24 cellular contexts compared by ENCODE assay signal in the genomic region with DNA sequence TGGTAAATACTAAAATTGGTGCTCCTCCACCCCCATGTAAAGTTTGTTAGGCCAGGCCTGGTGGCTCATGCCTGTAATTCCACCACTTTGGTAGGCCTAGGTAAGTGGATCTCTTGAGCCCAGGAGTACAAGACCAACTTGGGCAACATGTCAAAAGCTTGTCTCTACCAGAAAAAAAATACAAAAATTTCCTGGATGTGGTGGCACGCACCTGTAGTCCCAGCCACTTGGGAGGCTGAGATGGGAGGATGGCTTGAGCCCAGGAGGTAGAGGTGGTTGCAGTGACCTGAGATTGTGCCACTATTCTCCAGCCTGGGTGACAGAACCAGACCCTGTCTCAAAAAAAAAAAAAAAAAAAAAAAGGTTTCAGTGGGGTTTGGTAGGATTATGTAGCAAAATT. TPM values are rescaled to one million over a fixed set of nuclear protein-coding genes. Genes with fewer than 3 reads are reported as not detected.
DNase-seq lines count a peak whose midpoint lies in the region; ATAC-seq, FAIRE-seq and TF ChIP-seq lines count a peak whose summit lies in the region.
"Had no signal": no experiment of that assay in that cellular context is flagged by ENCODE, and none has a peak within 500 bp of the region (broad histone marks: within the 10 kb centered on the region; RNA-seq: fewer than 3 reads in every experiment).

No MANE protein-coding gene starts in this region.

- DNase-seq in activated CD4-positive, alpha-beta T cell treated with anti-CD3 and anti-CD28 coated beads, Interleukin-2, amount 10 ng/mL, durations not matched to agents 7 days and 5 days = no peak
- DNase-seq in activated CD4-positive, alpha-beta T cell treated with anti-CD3 and anti-CD28 coated beads, Interleukin-2, amount 50 U/mL, for 48 hours = no peak
- no peak for DNase-seq in activated CD8-positive, alpha-beta T cell treated with anti-CD3 and anti-CD28 coated beads for 36 hours
- no peak for DNase-seq in natural killer cell treated with Interleukin-12 subunit alpha and Interleukin-12 subunit beta and Interleukin-15 and Interleukin-18, amount 100 ng/mL, for 72 hours (ENCODE audit: low spot score)
- DNase-seq in breast epithelium (ENCODE audit: low spot score in 2 of 2) (no peak), AG08395 (ENCODE audit: low spot score) (no peak), kidney (no peak)
- DNase-seq: activated CD4-positive, CD25-positive, alpha-beta regulatory T cell; COR-L47; cortex of kidney; EL; left cardiac atrium; NCI-H2029; SHP77; stimulated activated CD4-positive, alpha-beta T cell treated with anti-CD3 and anti-CD28 coated beads, Interleukin-4, amount 100 ng/mL, for 4 hours; testis had no signal

- CTCF ChIA-PET in activated CD4-positive, alpha-beta T cell treated with anti-CD3 and anti-CD28 coated beads, Interleukin-2, amount 10 ng/mL, durations not matched to agents 7 days and 5 days (lab: Charles Lee) = interaction anchor here (0.6 to 1.0 kb wide), 3 partner anchors 68 to 1031 kb away, joined by 3 read pairs; no protein-coding TSS in a partner anchor
- CTCF ChIA-PET in activated CD8-positive, alpha-beta T cell treated with anti-CD3 and anti-CD28 coated beads for 36 hours (lab: Charles Lee) = interaction anchor here (1.4 to 7.5 kb wide), 2 partner anchors 40 to 92 kb away, joined by 4 to 48 read pairs; no protein-coding TSS in a partner anchor

- H3K4me1 Mint-ChIP-seq in activated CD4-positive, alpha-beta T cell treated with anti-CD3 and anti-CD28 coated beads, Interleukin-2, amount 10 ng/mL, durations not matched to agents 7 days and 5 days = peaks cover 52% of the 10 kb centered on the region
- H3K4me1 Mint-ChIP-seq in activated CD8-positive, alpha-beta T cell treated with anti-CD3 and anti-CD28 coated beads for 36 hours (ENCODE audit: low read depth) = peaks cover 48% of the 10 kb centered on the region
- H3K4me1 Mint-ChIP-seq in natural killer cell treated with Interleukin-12 subunit alpha and Interleukin-12 subunit beta and Interleukin-15 and Interleukin-18, amount 100 ng/mL, for 72 hours (ENCODE audit: low read depth in 2 of 2) = peaks cover 44 to 47% of the 10 kb centered on the region in 2 donors

- H3K27ac Mint-ChIP-seq in activated CD4-positive, alpha-beta T cell treated with anti-CD3 and anti-CD28 coated beads, Interleukin-2, amount 10 ng/mL, durations not matched to agents 7 days and 5 days = peak overlapping the region; percentile 48
- peak overlapping the region; percentile 79 for H3K27ac Mint-ChIP-seq in activated CD8-positive, alpha-beta T cell treated with anti-CD3 and anti-CD28 coated beads for 36 hours
- peak overlapping the region in 1 of 2 donors; percentile 25 for H3K27ac Mint-ChIP-seq in natural killer cell treated with Interleukin-12 subunit alpha and Interleukin-12 subunit beta and Interleukin-15 and Interleukin-18, amount 100 ng/mL, for 72 hours
- H3K27ac Mint-ChIP-seq: brain, neural progenitor cell had no signal

- H2AFZ ChIP-seq in KMS-11 (ENCODE audit: low read depth) = no peak overlapping the region
- H2AFZ ChIP-seq: neural progenitor cell had no signal

- TF ChIP-seq CTCF in KMS-11 (conservative IDR thresholded peaks at IDR 0.05; ENCODE audit: low read depth, low read length) (no peak), breast epithelium (IDR thresholded peaks at IDR 0.05) (no peak), kidney (IDR thresholded peaks at IDR 0.05; ENCODE audit: borderline replicate concordance, extremely low read depth, insufficient read depth) (no peak)
- no peak for TF ChIP-seq CTCF in activated CD8-positive, alpha-beta T cell treated with anti-CD3 and anti-CD28 coated beads for 36 hours (IDR thresholded peaks at IDR 0.05)

- no peak for ATAC-seq in activated CD8-positive, alpha-beta T cell treated with anti-CD3 and anti-CD28 coated beads for 36 hours
- ATAC-seq in natural killer cell treated with Interleukin-12 subunit alpha and Interleukin-12 subunit beta and Interleukin-15 and Interleukin-18, amount 100 ng/mL, for 72 hours = no peak
- ATAC-seq: left cardiac atrium had no signal

- peak overlapping the region; percentile 89 for H3K4me2 ChIP-seq in KMS-11
- H3K4me2 ChIP-seq: neural progenitor cell, smooth muscle cell had no signal

- intact Hi-C loops in activated CD8-positive, alpha-beta T cell treated with anti-CD3 and anti-CD28 coated beads for 36 hours (cut with micrococcal nuclease) = no loop called here
- intact Hi-C loops in breast epithelium (cut with DNase I; ENCODE audit: low total_unique reads) (no loop called here), kidney (cut with DNase I) (no loop called here)

- POLR2A ChIA-PET in activated CD4-positive, alpha-beta T cell treated with anti-CD3 and anti-CD28 coated beads, Interleukin-2, amount 10 ng/mL, durations not matched to agents 7 days and 5 days (lab: Charles Lee) = no interaction called here
- POLR2A ChIA-PET in activated CD8-positive, alpha-beta T cell treated with anti-CD3 and anti-CD28 coated beads for 36 hours (lab: Charles Lee) = no interaction called here

- H3K4me1 ChIP-seq in KMS-11 (ENCODE audit: low read depth, poor library complexity, severe bottlenecking) (peaks cover 99% of the 10 kb centered on the region), breast epithelium (no peaks in the 10 kb centered on the region), kidney (ENCODE audit: control insufficient read depth in 1 of 2, insufficient read depth in 1 of 2, low read depth in 1 of 2, low read length in 2 of 2) (peaks cover 5 to 9% of the 10 kb centered on the region in 2 donors)
- H3K4me1 ChIP-seq: neural progenitor cell had no signal

- no peaks in the 10 kb centered on the region for H3K9me3 Mint-ChIP-seq in activated CD4-positive, alpha-beta T cell treated with anti-CD3 and anti-CD28 coated beads, Interleukin-2, amount 10 ng/mL, durations not matched to agents 7 days and 5 days
- no peaks in the 10 kb centered on the region for H3K9me3 Mint-ChIP-seq in activated CD8-positive, alpha-beta T cell treated with anti-CD3 and anti-CD28 coated beads for 36 hours
- no peaks in the 10 kb centered on the region for H3K9me3 Mint-ChIP-seq in natural killer cell treated with Interleukin-12 subunit alpha and Interleukin-12 subunit beta and Interleukin-15 and Interleukin-18, amount 100 ng/mL, for 72 hours
- H3K9me3 Mint-ChIP-seq: activated naive CD4-positive, alpha-beta T cell treated with anti-CD3 and anti-CD28 coated beads, Interleukin-2, amount 50 U/mL, for 72 hours; brain; neural progenitor cell had no signal

- H3K27me3 ChIP-seq in KMS-11 (ENCODE audit: insufficient read depth, low read depth) = no peaks in the 10 kb centered on the region
- no peaks in the 10 kb centered on the region for H3K27me3 ChIP-seq in breast epithelium
- H3K27me3 ChIP-seq: neural progenitor cell, testis had no signal

- no peaks in the 10 kb centered on the region for H3K27me3 Mint-ChIP-seq in activated CD4-positive, alpha-beta T cell treated with anti-CD3 and anti-CD28 coated beads, Interleukin-2, amount 10 ng/mL, durations not matched to agents 7 days and 5 days
- no peaks in the 10 kb centered on the region for H3K27me3 Mint-ChIP-seq in activated CD8-positive, alpha-beta T cell treated with anti-CD3 and anti-CD28 coated beads for 36 hours
- H3K27me3 Mint-ChIP-seq in natural killer cell treated with Interleukin-12 subunit alpha and Interleukin-12 subunit beta and Interleukin-15 and Interleukin-18, amount 100 ng/mL, for 72 hours = no peaks in the 10 kb centered on the region
- H3K27me3 Mint-ChIP-seq: brain had no signal

- peak overlapping the region; percentile 38 for H3K4me3 Mint-ChIP-seq in activated CD4-positive, alpha-beta T cell treated with anti-CD3 and anti-CD28 coated beads, Interleukin-2, amount 10 ng/mL, durations not matched to agents 7 days and 5 days
- H3K4me3 Mint-ChIP-seq in activated CD8-positive, alpha-beta T cell treated with anti-CD3 and anti-CD28 coated beads for 36 hours = peak overlapping the region; percentile 19
- peak overlapping the region; percentile 43 for H3K4me3 Mint-ChIP-seq in natural killer cell treated with Interleukin-12 subunit alpha and Interleukin-12 subunit beta and Interleukin-15 and Interleukin-18, amount 100 ng/mL, for 72 hours
- H3K4me3 Mint-ChIP-seq: brain, neural progenitor cell had no signal

- no peaks in the 10 kb centered on the region for H4K20me1 ChIP-seq in KMS-11 (ENCODE audit: insufficient read depth)

- no peaks in the 10 kb centered on the region; the same call in 1 of the 2 replicates for H3K36me3 ChIP-seq in KMS-11 (ENCODE audit: insufficient read depth)
- H3K36me3 ChIP-seq in breast epithelium = no peaks in the 10 kb centered on the region
- peaks cover 0 to 3% of the 10 kb centered on the region in 2 donors for H3K36me3 ChIP-seq in kidney (ENCODE audit: control insufficient read depth in 1 of 2, insufficient read depth in 2 of 2, low read length in 2 of 2)
- H3K36me3 ChIP-seq: neural progenitor cell had no signal

- H3K79me2 ChIP-seq in KMS-11 (ENCODE audit: insufficient read depth, low read depth) = peaks cover 71% of the 10 kb centered on the region

- H3K9ac ChIP-seq in KMS-11 (no peak overlapping the region), kidney (ENCODE audit: low read length in 2 of 2) (no peak overlapping the region)
- H3K9ac ChIP-seq: neural progenitor cell had no signal

- no peak for FAIRE-seq in kidney (lab: Jason Lieb, UNC)
- FAIRE-seq: A204.1, frontal cortex had no signal

- TF ChIP-seq POLR2A in breast epithelium (IDR thresholded peaks at IDR 0.05) = no peak

- H3K27ac ChIP-seq in KMS-11 (peak overlapping the region; percentile 75), breast epithelium (no peak overlapping the region), kidney (ENCODE audit: low read depth in 2 of 2, low read length in 2 of 2) (no peak overlapping the region)
- H3K27ac ChIP-seq: epithelial cell of prostate, neural progenitor cell had no signal

- H3K4me3 ChIP-seq in KMS-11 (IDR thresholded peaks at IDR 0.05; ENCODE audit: insufficient read depth, low read depth, low read length) (no peak overlapping the region), breast epithelium (no peak overlapping the region), kidney (ENCODE audit: low read length in 2 of 2) (no peak overlapping the region)
- H3K4me3 ChIP-seq: neural progenitor cell, smooth muscle cell, testis had no signal

- no peaks in the 10 kb centered on the region for H3K9me3 ChIP-seq in breast epithelium
- no peaks in the 10 kb centered on the region for H3K9me3 ChIP-seq in kidney (ENCODE audit: control insufficient read depth in 1 of 2, low read length in 2 of 2)
- H3K9me3 ChIP-seq: testis had no signal

- H3K36me3 Mint-ChIP-seq in activated CD4-positive, alpha-beta T cell treated with anti-CD3 and anti-CD28 coated beads, Interleukin-2, amount 10 ng/mL, durations not matched to agents 7 days and 5 days (ENCODE audit: low read depth) = peaks cover 47% of the 10 kb centered on the region
- peaks cover 28% of the 10 kb centered on the region for H3K36me3 Mint-ChIP-seq in activated CD8-positive, alpha-beta T cell treated with anti-CD3 and anti-CD28 coated beads for 36 hours (ENCODE audit: low read depth)
- peaks cover 10% of the 10 kb centered on the region for H3K36me3 Mint-ChIP-seq in natural killer cell treated with Interleukin-12 subunit alpha and Interleukin-12 subunit beta and Interleukin-15 and Interleukin-18, amount 100 ng/mL, for 72 hours

RNA-seq across cellular contexts. Expression of gene ITCH, which starts 41.7 kb away (rescaled TPM):
- total RNA-seq in activated CD4-positive, alpha-beta T cell treated with anti-CD3 and anti-CD28 coated beads, Interleukin-2, amount 10 ng/mL, durations not matched to agents 7 days and 5 days = 10 to 100 TPM; 46.9 to 48.5 TPM
- 10 to 100 TPM; 46.0 to 51.8 TPM for total RNA-seq in activated CD8-positive, alpha-beta T cell treated with anti-CD3 and anti-CD28 coated beads for 36 hours
- 10 to 100 TPM; 79.5 to 83.6 TPM for total RNA-seq in natural killer cell treated with Interleukin-12 subunit alpha and Interleukin-12 subunit beta and Interleukin-15 and Interleukin-18, amount 100 ng/mL, for 72 hours
- total RNA-seq in breast epithelium (10 to 100 TPM; 56.6 to 72.3 (median 60.6) TPM), kidney (63.1 TPM)
- polyA plus RNA-seq in kidney (ENCODE audit: insufficient read depth, low read depth, low replicate concordance) = 10.1 TPM
